In the genomic region with DNA sequence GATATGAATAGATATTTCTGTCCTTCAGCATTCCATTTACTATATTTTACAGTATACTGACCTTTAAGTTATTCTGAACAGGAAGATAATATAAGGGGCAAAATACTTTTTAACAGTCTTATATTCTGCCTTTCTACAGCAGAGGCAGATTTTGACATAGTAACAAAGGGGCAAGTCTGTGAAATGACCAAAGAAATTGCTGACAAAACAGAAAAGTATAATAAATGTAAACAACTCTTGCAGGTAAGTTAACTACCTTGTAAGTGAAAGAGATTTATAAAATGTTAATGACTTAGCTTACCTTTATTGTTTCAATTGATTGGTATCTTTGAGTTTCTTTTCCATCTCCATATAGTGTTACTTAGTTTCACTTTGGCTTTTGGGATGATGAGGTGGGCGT, we compare ENCODE assay signal across 6 cellular contexts.
"Had no signal": no experiment of that assay in that cellular context is flagged by ENCODE, and none has a peak within 500 bp of the region (broad histone marks: within the 10 kb centered on the region; RNA-seq: fewer than 3 reads in every experiment).

No MANE protein-coding gene starts in this region.

- DNase-seq: GM23248, GOT3, H9, HCEC 1CT, KG1 had no signal

- H3K4me3 ChIP-seq: GM23248 had no signal

- H3K27ac ChIP-seq: GM23248, HL-60 had no signal

- H3K9ac ChIP-seq: GM23248 had no signal

- H2AFZ ChIP-seq: GM23248 had no signal
